28 cellular contexts compared by ENCODE assay signal in the genomic region with DNA sequence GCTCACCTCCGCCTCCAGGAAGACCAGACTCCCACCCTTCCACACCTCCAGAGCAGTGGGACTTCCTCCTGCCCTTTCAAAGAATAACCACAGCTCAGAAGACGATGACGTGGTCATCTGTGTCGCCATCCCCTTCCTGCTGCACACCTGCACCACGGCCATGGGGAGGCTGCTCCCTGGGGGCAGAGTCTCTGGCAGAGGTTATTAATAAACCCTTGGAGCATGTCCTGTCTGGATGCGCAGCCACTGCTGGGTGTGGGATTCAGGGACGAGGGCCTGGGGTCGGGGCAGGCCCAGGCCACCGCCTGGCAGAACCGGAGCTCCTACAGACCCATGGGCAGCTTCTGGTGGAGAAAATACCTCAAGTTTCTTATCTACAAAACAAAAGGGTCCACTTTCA. TPM values are rescaled to one million over a fixed set of nuclear protein-coding genes. Genes with fewer than 3 reads are reported as not detected.
"Had no signal": no experiment of that assay in that cellular context is flagged by ENCODE, and none has a peak within 500 bp of the region (broad histone marks: within the 10 kb centered on the region; RNA-seq: fewer than 3 reads in every experiment).

No MANE protein-coding gene starts in this region.

- H3K9me3 ChIP-seq: prostate gland, testis had no signal

- H3K27ac ChIP-seq: prostate gland, testis had no signal

- H3K36me3 ChIP-seq: prostate gland had no signal

- DNase-seq: activated CD4-positive, alpha-beta T cell treated with anti-CD3 and anti-CD28 coated beads, Interleukin-2, amount 10 ng/mL, durations not matched to agents 7 days and 5 days; activated CD8-positive, alpha-beta memory T cell treated with anti-CD3 and anti-CD28 coated beads for 24 hours; activated CD8-positive, alpha-beta memory T cell treated with anti-CD3 and anti-CD28 coated beads, Interleukin-2, amount 50 U/mL, for 48 hours; activated effector memory CD4-positive, alpha-beta T cell treated with Interleukin-2 at 50 U/mL for 16 hours; activated naive CD4-positive, alpha-beta T cell treated with anti-CD3 and anti-CD28 coated beads, Interleukin-2, amount 10 ng/mL, durations not matched to agents 7 days and 5 days; activated naive CD8-positive, alpha-beta T cell treated with anti-CD3 and anti-CD28 coated beads, Interleukin-2, amount 50 U/mL, for 24 hours; activated T-cell treated with anti-CD3 and anti-CD28 coated beads, Interleukin-2, amount 50 U/mL, for 48 hours; anterior cingulate cortex; central memory CD4-positive, alpha-beta T cell; foreskin melanocyte; right cardiac atrium; stimulated activated CD4-positive, alpha-beta T cell treated with anti-CD3 and anti-CD28 coated beads, Interleukin-4, amount 100 ng/mL, for 24 hours; T1000; testis had no signal

- H3K36me3 Mint-ChIP-seq: activated naive CD4-positive, alpha-beta T cell treated with anti-CD3 and anti-CD28 coated beads, Interleukin-2, amount 10 ng/mL, durations not matched to agents 7 days and 5 days; stimulated activated effector memory CD8-positive, alpha-beta T cell treated with anti-CD3 and anti-CD28 coated beads, Interleukin-12 subunit alpha, Interleukin-12 subunit beta, amount 100 ng/mL, for 72 hours had no signal

- H3K27me3 Mint-ChIP-seq: activated naive CD4-positive, alpha-beta T cell treated with anti-CD3 and anti-CD28 coated beads, Interleukin-2, amount 10 ng/mL, durations not matched to agents 7 days and 5 days had no signal

- H3K27me3 ChIP-seq: testis had no signal

- H3K4me1 ChIP-seq: prostate gland, testis had no signal

- H3K4me3 ChIP-seq: prostate gland, smooth muscle cell, testis had no signal

- H3K4me1 Mint-ChIP-seq: activated CD4-positive, alpha-beta T cell treated with anti-CD3 and anti-CD28 coated beads, Interleukin-2, amount 10 ng/mL, durations not matched to agents 7 days and 5 days; activated naive CD4-positive, alpha-beta T cell treated with anti-CD3 and anti-CD28 coated beads, Interleukin-2, amount 10 ng/mL, durations not matched to agents 7 days and 5 days; activated naive CD8-positive, alpha-beta T cell treated with anti-CD3 and anti-CD28 coated beads, Interleukin-2, amount 50 U/mL, for 24 hours; brain; stimulated activated effector memory CD8-positive, alpha-beta T cell treated with anti-CD3 and anti-CD28 coated beads, Interleukin-12 subunit alpha, Interleukin-12 subunit beta, amount 100 ng/mL, for 72 hours had no signal

- H3K27ac Mint-ChIP-seq: activated CD4-positive, alpha-beta T cell treated with anti-CD3 and anti-CD28 coated beads, Interleukin-2, amount 10 ng/mL, durations not matched to agents 7 days and 5 days; activated naive CD4-positive, alpha-beta T cell treated with anti-CD3 and anti-CD28 coated beads, Interleukin-2, amount 10 ng/mL, durations not matched to agents 7 days and 5 days; activated naive CD8-positive, alpha-beta T cell treated with anti-CD3 and anti-CD28 coated beads, Interleukin-2, amount 50 U/mL, for 24 hours; brain; stimulated activated effector memory CD8-positive, alpha-beta T cell treated with anti-CD3 and anti-CD28 coated beads, Interleukin-12 subunit alpha, Interleukin-12 subunit beta, amount 100 ng/mL, for 72 hours had no signal

- H3K4me3 Mint-ChIP-seq: activated CD4-positive, alpha-beta T cell treated with anti-CD3 and anti-CD28 coated beads, Interleukin-2, amount 10 ng/mL, durations not matched to agents 7 days and 5 days; activated naive CD4-positive, alpha-beta T cell treated with anti-CD3 and anti-CD28 coated beads, Interleukin-2, amount 10 ng/mL, durations not matched to agents 7 days and 5 days; activated naive CD8-positive, alpha-beta T cell treated with anti-CD3 and anti-CD28 coated beads, Interleukin-2, amount 50 U/mL, for 24 hours; brain; stimulated activated effector memory CD8-positive, alpha-beta T cell treated with anti-CD3 and anti-CD28 coated beads, Interleukin-12 subunit alpha, Interleukin-12 subunit beta, amount 100 ng/mL, for 72 hours had no signal

RNA-seq across cellular contexts. Expression of a gene that starts 5.0 kb away (rescaled TPM):
- total RNA-seq: activated CD4-positive, alpha-beta T cell treated with anti-CD3 and anti-CD28 coated beads, Interleukin-2, amount 10 ng/mL, durations not matched to agents 7 days and 5 days; epithelial cell of proximal tubule; fibroblast of lung; left lobe of liver; lung microvascular endothelial cell; myocyte; omental fat pad; right cardiac atrium; T-helper 1 cell treated with Interleukin-12 subunit alpha and Interleukin-12 subunit beta and Interleukin-4 antibody, amounts not matched to agents 30 ng/mL and 1 ng/mL, for 36 hours; testis; ureter had no signal
- polyA plus RNA-seq: fibroblast of lung, keratinocyte, neural cell, right cardiac atrium, smooth muscle cell had no signal

RNA-seq across cellular contexts. Expression of a gene that starts 20.6 kb away (rescaled TPM):
- total RNA-seq: activated CD4-positive, alpha-beta T cell treated with anti-CD3 and anti-CD28 coated beads, Interleukin-2, amount 10 ng/mL, durations not matched to agents 7 days and 5 days; epithelial cell of proximal tubule; fibroblast of lung; left lobe of liver; lung microvascular endothelial cell; myocyte; omental fat pad; right cardiac atrium; smooth muscle cell; T-helper 1 cell treated with Interleukin-12 subunit alpha and Interleukin-12 subunit beta and Interleukin-4 antibody, amounts not matched to agents 30 ng/mL and 1 ng/mL, for 36 hours; ureter had no signal
- polyA plus RNA-seq: fibroblast of lung, keratinocyte, neural cell, right cardiac atrium had no signal

RNA-seq across cellular contexts. Expression of a gene that starts 45.3 kb away (rescaled TPM):
- total RNA-seq: activated CD4-positive, alpha-beta T cell treated with anti-CD3 and anti-CD28 coated beads, Interleukin-2, amount 10 ng/mL, durations not matched to agents 7 days and 5 days; epithelial cell of proximal tubule; fibroblast of lung; left lobe of liver; lung microvascular endothelial cell; myocyte; omental fat pad; prostate gland; T-helper 1 cell treated with Interleukin-12 subunit alpha and Interleukin-12 subunit beta and Interleukin-4 antibody, amounts not matched to agents 30 ng/mL and 1 ng/mL, for 36 hours; testis; ureter had no signal
- polyA plus RNA-seq: fibroblast of lung, keratinocyte, neural cell, right cardiac atrium had no signal
